12 cellular contexts compared by ENCODE assay signal in genomic region chr17:74777884-74778490, GRCh38. TPM values are rescaled to one million over a fixed set of nuclear protein-coding genes. Genes with fewer than 3 reads are reported as not detected.
DNase-seq lines count a peak whose midpoint lies in the region; ATAC-seq, FAIRE-seq and TF ChIP-seq lines count a peak whose summit lies in the region.
"Had no signal": no experiment of that assay in that cellular context is flagged by ENCODE, and none has a peak within 500 bp of the region (broad histone marks: within the 10 kb centered on the region; RNA-seq: fewer than 3 reads in every experiment).

No MANE protein-coding gene starts in this region.

- no TSS peak for BruUV-seq in HepG2 (replicated peaks; lab: Mats Ljungman, UMichigan)

- no peak for TF ChIP-seq RAD21 in HepG2 (CRISPR knock-in tag; IDR thresholded peaks at IDR 0.05)

- no peak overlapping the region; the same call in 1 of the 2 replicates for H3K9ac ChIP-seq in HepG2 (ENCODE audit: insufficient read depth, low read depth, low read length)
- H3K9ac ChIP-seq in MM.1S (ENCODE audit: low read length): no peak overlapping the region

- FAIRE-seq in HepG2 (lab: Jason Lieb, UNC): no peak

- H3K27me3 ChIP-seq in HepG2 (ENCODE audit: control insufficient read depth in 1 of 2, insufficient read depth in 2 of 2, low read length in 2 of 2): no peaks in the 10 kb centered on the region; a peak in 1 of 5 replicates
- no peaks in the 10 kb centered on the region for H3K27me3 ChIP-seq in right lobe of liver
- H3K27me3 ChIP-seq in MM.1S (replicated peaks; ENCODE audit: insufficient read depth, low read length): no peaks in the 10 kb centered on the region
- no peaks in the 10 kb centered on the region for H3K27me3 ChIP-seq in tibial artery

- no peak for TF ChIP-seq EP300 in HepG2 (IDR thresholded peaks at IDR 0.05; ENCODE audit: low read depth in 2 of 2, low read length in 2 of 2)
- no peak for TF ChIP-seq EP300 in HepG2 (CRISPR knock-in tag; IDR thresholded peaks at IDR 0.05; ENCODE audit: borderline replicate concordance)

- in situ Hi-C loops in HepG2 (cut with HindIII; ENCODE audit: extremely low pct_ligation_motif_present, low pct_unique_long_range_greater_than_20kb): no loop called here

- H3K79me2 ChIP-seq in HepG2 (ENCODE audit: insufficient read depth, low read length) (peaks cover 27% of the 10 kb centered on the region), MM.1S (ENCODE audit: low read length) (peaks cover 71% of the 10 kb centered on the region)

- H3K36me3 Mint-ChIP-seq in effector memory CD8-positive, alpha-beta T cell (ENCODE audit: insufficient read depth): peaks cover 20% of the 10 kb centered on the region
- peaks cover 11% of the 10 kb centered on the region for H3K36me3 Mint-ChIP-seq in type B pancreatic cell

- POLR2A ChIA-PET in HepG2 (lab: Yijun Ruan, JAX): interaction anchor here (1.0 to 29.3 kb wide), 2 partner anchors 23 to 42 kb away, joined by 4 to 1459 read pairs; partner anchors contain the start of gene NHERF1

- CTCF ChIA-PET in HepG2 (lab: Yijun Ruan, JAX; ENCODE audit: low intra/inter-chr PET ratio, low total read pairs): interaction anchor here (12.2 kb wide), 1 partner anchor 30 kb away, joined by 219 read pairs; the partner anchor contains the start of gene NHERF1

- H3K4me1 Mint-ChIP-seq in effector memory CD8-positive, alpha-beta T cell (ENCODE audit: low read depth in 2 of 2): peaks cover 53% of the 10 kb centered on the region in 2 donors
- H3K4me1 Mint-ChIP-seq in type B pancreatic cell (ENCODE audit: unreplicated experiment): peaks cover 22% of the 10 kb centered on the region

- H3K27ac ChIP-seq in HepG2 (ENCODE audit: extremely low read length, insufficient read depth, low read length) (no peak overlapping the region), right lobe of liver (no peak overlapping the region), MM.1S (ENCODE audit: low read length) (no peak overlapping the region), tibial artery (no peak overlapping the region)

- TF ChIP-seq CTCF in HepG2 (CRISPR knock-in tag; IDR thresholded peaks at IDR 0.05): no peak
- no peak for TF ChIP-seq CTCF in right lobe of liver (IDR thresholded peaks at IDR 0.05)
- no peak for TF ChIP-seq CTCF in type B pancreatic cell (conservative IDR thresholded peaks at IDR 0.05)
- no peak for TF ChIP-seq CTCF in MM.1S (IDR thresholded peaks at IDR 0.05; ENCODE audit: low read length)
- TF ChIP-seq CTCF in tibial artery (IDR thresholded peaks at IDR 0.05): no peak

- H3K4me1 ChIP-seq in HepG2 (ENCODE audit: insufficient read depth, low read length) (peaks cover 39% of the 10 kb centered on the region), right lobe of liver (peaks cover 0 to 43% (median 16%) of the 10 kb centered on the region in 4 donors), MM.1S (ENCODE audit: low read length) (peaks cover 5% of the 10 kb centered on the region), tibial artery (peaks cover 0 to 32% (median 23%) of the 10 kb centered on the region in 4 donors)

- H3K9me3 ChIP-seq in HepG2 (ENCODE audit: low read length) (no peaks in the 10 kb centered on the region), right lobe of liver (no peaks in the 10 kb centered on the region), MM.1S (replicated peaks; ENCODE audit: insufficient read depth, low read length) (no peaks in the 10 kb centered on the region), tibial artery (no peaks in the 10 kb centered on the region)

- no peak for TF ChIP-seq POLR2A in HepG2 (IDR thresholded peaks at IDR 0.05; ENCODE audit: insufficient read depth in 1 of 2, low read depth in 2 of 2, low read length in 2 of 2)
- no peak for TF ChIP-seq POLR2A in right lobe of liver (IDR thresholded peaks at IDR 0.05)

- intact Hi-C loops in HepG2 (cut with micrococcal nuclease; ENCODE audit: unreplicated experiment) (no loop called here), right lobe of liver (cut with DNase I) (no loop called here), tibial artery (cut with DNase I; ENCODE audit: low total_unique reads) (loop anchor here (2.0 to 10.0 kb wide), 2 partner anchors 29 to 573 kb away; partner anchors contain the start of genes NHERF1 and RPL38)

- WGBS in HepG2 (ENCODE audit: low lambda C conversion rate): 86% methylated on average over 6 of the region's 6 CpGs
- WGBS in right lobe of liver (ENCODE audit: insufficient coverage, low coverage, low lambda C conversion rate, missing lambda C conversion rate): 23% methylated on average over 5 of the region's 6 CpGs

- no peaks in the 10 kb centered on the region for H3K9me3 Mint-ChIP-seq in effector memory CD8-positive, alpha-beta T cell
- no peaks in the 10 kb centered on the region for H3K9me3 Mint-ChIP-seq in type B pancreatic cell

- H3K36me3 ChIP-seq in HepG2 (replicated peaks in 1 of 2; ENCODE audit: control insufficient read depth in 1 of 2, insufficient read depth in 2 of 2, low read length in 2 of 2) (peaks cover 5 to 7% of the 10 kb centered on the region in 2 experiments), right lobe of liver (peaks cover 0 to 8% (median 3%) of the 10 kb centered on the region in 4 donors), MM.1S (replicated peaks; ENCODE audit: insufficient read depth, low read length) (no peaks in the 10 kb centered on the region), tibial artery (peaks cover 4 to 39% (median 5%) of the 10 kb centered on the region in 3 donors)

- H3K27me3 Mint-ChIP-seq in effector memory CD8-positive, alpha-beta T cell: no peaks in the 10 kb centered on the region
- H3K27me3 Mint-ChIP-seq in type B pancreatic cell: no peaks in the 10 kb centered on the region

- peak overlapping the region; percentile 96 to 100 for H3K4me3 Mint-ChIP-seq in effector memory CD8-positive, alpha-beta T cell
- peak overlapping the region; percentile 98 for H3K4me3 Mint-ChIP-seq in type B pancreatic cell

- H4K20me1 ChIP-seq in HepG2 (ENCODE audit: insufficient read depth, low read length) (no peaks in the 10 kb centered on the region), MM.1S (ENCODE audit: insufficient read depth, low read length) (no peaks in the 10 kb centered on the region)

- no peak overlapping the region for H3K4me3 ChIP-seq in HepG2 (replicated peaks in 1 of 3; ENCODE audit: insufficient read depth in 1 of 3, low read depth in 2 of 3, low read length in 3 of 3)
- no peak overlapping the region for H3K4me3 ChIP-seq in right lobe of liver
- H3K4me3 ChIP-seq in MM.1S (ENCODE audit: low read length): no peak overlapping the region
- no peak overlapping the region for H3K4me3 ChIP-seq in tibial artery

- H3K9me2 ChIP-seq in MM.1S (replicated peaks; ENCODE audit: insufficient read depth, low read length): no peaks in the 10 kb centered on the region

- DNase-seq in HepG2 (ENCODE audit: low spot score) (no peak), right lobe of liver (no peak), SIG-M5 (lab: John Stamatoyannopoulos, UW) (peak; percentile 24), type B pancreatic cell (ENCODE audit: extremely low spot score, unreplicated experiment) (no peak), MM.1S (no peak), tibial artery (no peak)
- no peak for DNase-seq in effector memory CD8-positive, alpha-beta T cell
- DNase-seq: NCI-H2171 treated with DMSO at 0.1 percent for 48 hours; PC-3; stimulated activated CD4-positive, alpha-beta T cell treated with anti-CD3 and anti-CD28 coated beads, Interleukin-2, amount 100 ng/mL, for 48 hours; stimulated activated naive CD4-positive, alpha-beta T cell had no signal

- H3F3A ChIP-seq in MM.1S (ENCODE audit: insufficient read depth, low read length): peaks cover 9% of the 10 kb centered on the region; the same call in 1 of the 2 replicates

- no peak overlapping the region for H3K4me2 ChIP-seq in HepG2 (ENCODE audit: low read depth, low read length)
- H3K4me2 ChIP-seq in MM.1S (ENCODE audit: low read depth, low read length): no peak overlapping the region

- no peak for ATAC-seq in HepG2
- ATAC-seq in right lobe of liver: no peak
- no peak for ATAC-seq in effector memory CD8-positive, alpha-beta T cell (replicated peaks)
- no peak for ATAC-seq in GM18511 (IDR thresholded peaks at IDR 0.05; ENCODE audit: unreplicated experiment)
- ATAC-seq: PC-3 had no signal

- H2AFZ ChIP-seq in HepG2 (ENCODE audit: low read length) (no peak overlapping the region), MM.1S (ENCODE audit: low read length) (no peak overlapping the region)

- no peak overlapping the region for H3K27ac Mint-ChIP-seq in effector memory CD8-positive, alpha-beta T cell
- peak overlapping the region; percentile 63 for H3K27ac Mint-ChIP-seq in type B pancreatic cell

RNA-seq across cellular contexts. Expression of gene NAT9, which starts 1.8 kb away (rescaled TPM):
- total RNA-seq in HepG2 (2016; rRNA removed; fragmentation: Illumina TruSeq; extraction: Trizol) (37.6 and 44.2 TPM in 2 replicates), right lobe of liver (10 to 100 TPM in 5 of 6 experiments, 1 to 10 TPM in 1; 10.0 to 23.0 (median 16.3) TPM), type B pancreatic cell (ENCODE audit: low replicate concordance) (54.7 and 67.2 TPM in 2 replicates)
- total RNA-seq in HepG2 (2016; cell fraction: cytosol; rRNA removed; fragmentation: Illumina TruSeq; extraction: Trizol; ENCODE audit: low read depth): 16.5 and 18.6 TPM in 2 replicates
- 38.7 and 44.6 TPM in 2 replicates for total RNA-seq in HepG2 (2016; cell fraction: insoluble cytoplasmic fraction; rRNA removed; fragmentation: Illumina TruSeq; extraction: Trizol)
- 25.6 and 29.9 TPM in 2 replicates for total RNA-seq in HepG2 (2016; cell fraction: membrane; rRNA removed; fragmentation: Illumina TruSeq; extraction: Trizol)
- total RNA-seq in HepG2 (2016; cell fraction: nucleus; rRNA removed; fragmentation: Illumina TruSeq; extraction: Trizol): 44.5 and 46.0 TPM in 2 replicates
- 39.7 and 49.8 TPM in 2 replicates for polyA plus RNA-seq in HepG2 (2011; rRNA removed)
- polyA plus RNA-seq in HepG2 (2011; cell fraction: cytosol; rRNA removed): 37.1 and 45.5 TPM in 2 replicates
- 152 and 183 TPM in 2 replicates for polyA plus RNA-seq in HepG2 (2011; cell fraction: nucleus; rRNA removed)
- polyA plus RNA-seq in HepG2 (2012): 37.3 and 50.6 TPM in 2 replicates
- polyA plus RNA-seq in HepG2 (2016; cell fraction: cytosol; fragmentation: Illumina TruSeq; extraction: Trizol; ENCODE audit: low read depth): 8.7 and 8.9 TPM in 2 replicates
- 35.3 and 35.8 TPM in 2 replicates for polyA plus RNA-seq in HepG2 (2016; cell fraction: insoluble cytoplasmic fraction; fragmentation: Illumina TruSeq; extraction: Trizol; ENCODE audit: low read depth)
- polyA plus RNA-seq in HepG2 (2016; cell fraction: membrane; fragmentation: Illumina TruSeq; extraction: Trizol; ENCODE audit: low read depth): 17.6 and 19.9 TPM in 2 replicates
- polyA plus RNA-seq in HepG2 (2016; cell fraction: nucleus; fragmentation: Illumina TruSeq; extraction: Trizol; ENCODE audit: insufficient read depth, low read depth): 74.0 and 80.9 TPM in 2 replicates
- 32.3 and 53.7 TPM in 2 replicates for polyA minus RNA-seq in HepG2 (2011; rRNA and poly(A)+ RNA removed; ENCODE audit: low replicate concordance)
- 12.7 and 14.7 TPM in 2 replicates for polyA minus RNA-seq in HepG2 (2011; cell fraction: cytosol; rRNA and poly(A)+ RNA removed)
- 56.3 and 64.3 TPM in 2 replicates for polyA minus RNA-seq in HepG2 (2011; cell fraction: nucleus; rRNA and poly(A)+ RNA removed)

RNA-seq across cellular contexts. Expression of gene NHERF1, which starts 29.6 kb away (rescaled TPM):
- total RNA-seq in HepG2 (2016; rRNA removed; fragmentation: Illumina TruSeq; extraction: Trizol): 138 and 169 TPM in 2 replicates
- total RNA-seq in HepG2 (2016; cell fraction: cytosol; rRNA removed; fragmentation: Illumina TruSeq; extraction: Trizol; ENCODE audit: low read depth): 27.0 and 28.2 TPM in 2 replicates
- 118 and 171 TPM in 2 replicates for total RNA-seq in HepG2 (2016; cell fraction: insoluble cytoplasmic fraction; rRNA removed; fragmentation: Illumina TruSeq; extraction: Trizol)
- 64.4 and 79.9 TPM in 2 replicates for total RNA-seq in HepG2 (2016; cell fraction: membrane; rRNA removed; fragmentation: Illumina TruSeq; extraction: Trizol)
- total RNA-seq in HepG2 (2016; cell fraction: nucleus; rRNA removed; fragmentation: Illumina TruSeq; extraction: Trizol): 75.3 and 85.2 TPM in 2 replicates
- 266 and 269 TPM in 2 replicates for polyA plus RNA-seq in HepG2 (2011; rRNA removed)
- 232 and 243 TPM in 2 replicates for polyA plus RNA-seq in HepG2 (2011; cell fraction: cytosol; rRNA removed)
- polyA plus RNA-seq in HepG2 (2011; cell fraction: nucleus; rRNA removed): 152 and 164 TPM in 2 replicates
- polyA plus RNA-seq in HepG2 (2012): 209 and 226 TPM in 2 replicates
- polyA plus RNA-seq in HepG2 (2016; cell fraction: cytosol; fragmentation: Illumina TruSeq; extraction: Trizol; ENCODE audit: low read depth): 52.4 and 55.7 TPM in 2 replicates
- polyA plus RNA-seq in HepG2 (2016; cell fraction: insoluble cytoplasmic fraction; fragmentation: Illumina TruSeq; extraction: Trizol; ENCODE audit: low read depth): 275 and 359 TPM in 2 replicates
- polyA plus RNA-seq in HepG2 (2016; cell fraction: membrane; fragmentation: Illumina TruSeq; extraction: Trizol; ENCODE audit: low read depth): 109 and 126 TPM in 2 replicates
- 248 and 253 TPM in 2 replicates for polyA plus RNA-seq in HepG2 (2016; cell fraction: nucleus; fragmentation: Illumina TruSeq; extraction: Trizol; ENCODE audit: insufficient read depth, low read depth)
- polyA minus RNA-seq in HepG2 (2011; rRNA and poly(A)+ RNA removed; ENCODE audit: low replicate concordance): 92.0 and 295 TPM in 2 replicates
- polyA minus RNA-seq in HepG2 (2011; cell fraction: cytosol; rRNA and poly(A)+ RNA removed): 130 and 139 TPM in 2 replicates
- polyA minus RNA-seq in HepG2 (2011; cell fraction: nucleus; rRNA and poly(A)+ RNA removed): 62.8 and 68.1 TPM in 2 replicates
- total RNA-seq in right lobe of liver: 100 to 1,000 TPM; 105 to 218 (median 161) TPM
- 86.9 and 157 TPM in 2 replicates for total RNA-seq in type B pancreatic cell (ENCODE audit: low replicate concordance)

RNA-seq across cellular contexts. Expression of gene RAB37, which starts 40.9 kb away (rescaled TPM):
- 0.91 and 1.1 TPM in 2 replicates for total RNA-seq in HepG2 (2016; rRNA removed; fragmentation: Illumina TruSeq; extraction: Trizol)
- total RNA-seq in HepG2 (2016; cell fraction: cytosol; rRNA removed; fragmentation: Illumina TruSeq; extraction: Trizol; ENCODE audit: low read depth): 0.30 TPM in 1 of 2 replicates, not detected in the other
- 0.73 and 1.0 TPM in 2 replicates for total RNA-seq in HepG2 (2016; cell fraction: insoluble cytoplasmic fraction; rRNA removed; fragmentation: Illumina TruSeq; extraction: Trizol)
- total RNA-seq in HepG2 (2016; cell fraction: membrane; rRNA removed; fragmentation: Illumina TruSeq; extraction: Trizol): 0.83 and 0.93 TPM in 2 replicates
- 0.96 and 1.3 TPM in 2 replicates for total RNA-seq in HepG2 (2016; cell fraction: nucleus; rRNA removed; fragmentation: Illumina TruSeq; extraction: Trizol)
- polyA plus RNA-seq in HepG2 (2011; rRNA removed): 3.7 and 4.7 TPM in 2 replicates
- polyA plus RNA-seq in HepG2 (2011; cell fraction: cytosol; rRNA removed): 2.1 and 2.8 TPM in 2 replicates
- polyA plus RNA-seq in HepG2 (2011; cell fraction: nucleus; rRNA removed): 7.0 and 8.4 TPM in 2 replicates
- polyA plus RNA-seq in HepG2 (2012): 1.8 and 2.4 TPM in 2 replicates
- polyA plus RNA-seq in HepG2 (2016; cell fraction: cytosol; fragmentation: Illumina TruSeq; extraction: Trizol; ENCODE audit: low read depth): 0.18 and 0.22 TPM in 2 replicates
- 0.83 and 0.93 TPM in 2 replicates for polyA plus RNA-seq in HepG2 (2016; cell fraction: insoluble cytoplasmic fraction; fragmentation: Illumina TruSeq; extraction: Trizol; ENCODE audit: low read depth)
- 0.48 and 0.49 TPM in 2 replicates for polyA plus RNA-seq in HepG2 (2016; cell fraction: membrane; fragmentation: Illumina TruSeq; extraction: Trizol; ENCODE audit: low read depth)
- 2.4 and 2.8 TPM in 2 replicates for polyA plus RNA-seq in HepG2 (2016; cell fraction: nucleus; fragmentation: Illumina TruSeq; extraction: Trizol; ENCODE audit: insufficient read depth, low read depth)
- polyA minus RNA-seq in HepG2 (2011; rRNA and poly(A)+ RNA removed; ENCODE audit: low replicate concordance): 2.2 TPM in 1 of 2 replicates, not detected in the other
- polyA minus RNA-seq in HepG2 (2011; cell fraction: cytosol; rRNA and poly(A)+ RNA removed): 0.70 and 2.0 TPM in 2 replicates
- polyA minus RNA-seq in HepG2 (2011; cell fraction: nucleus; rRNA and poly(A)+ RNA removed): 1.4 and 1.7 TPM in 2 replicates
- 10 to 100 TPM in 3 of 6 experiments, 1 to 10 TPM in 3; 5.0 to 14.4 (median 9.0) TPM for total RNA-seq in right lobe of liver
- 3.4 and 4.2 TPM in 2 replicates for total RNA-seq in type B pancreatic cell (ENCODE audit: low replicate concordance)
